ENCODE assay signal across 10 cellular contexts in genomic region chr5:141343242-141343952, GRCh38. TPM values are rescaled to one million over a fixed set of nuclear protein-coding genes. Genes with fewer than 3 reads are reported as not detected.
DNase-seq lines count a peak whose midpoint lies in the region; ATAC-seq, FAIRE-seq and TF ChIP-seq lines count a peak whose summit lies in the region.
"Had no signal": no experiment of that assay in that cellular context is flagged by ENCODE, and none has a peak within 500 bp of the region (broad histone marks: within the 10 kb centered on the region; RNA-seq: fewer than 3 reads in every experiment).

TSS of gene PCDHGA3 (plus strand) at chr5:141343829. CDS start at chr5:141344034, 205 bp downstream.

- FAIRE-seq in GM12892 (lab: Jason Lieb, UNC), result no peak
- FAIRE-seq: GM18507 had no signal

- peak within 1 kb of the TSS; percentile 62 for H3K4me3 Mint-ChIP-seq in activated naive CD8-positive, alpha-beta T cell treated with anti-CD3 and anti-CD28 coated beads, Interleukin-2, amount 10 ng/mL, durations not matched to agents 7 days and 5 days

- ATAC-seq in activated naive CD8-positive, alpha-beta T cell treated with anti-CD3 and anti-CD28 coated beads, Interleukin-2, amount 10 ng/mL, durations not matched to agents 7 days and 5 days (ENCODE audit: low read depth), result no peak

- POLR2A ChIA-PET in activated naive CD8-positive, alpha-beta T cell treated with anti-CD3 and anti-CD28 coated beads, Interleukin-2, amount 10 ng/mL, durations not matched to agents 7 days and 5 days (lab: Charles Lee), result no interaction called here

- H3K27ac Mint-ChIP-seq in activated naive CD8-positive, alpha-beta T cell treated with anti-CD3 and anti-CD28 coated beads, Interleukin-2, amount 10 ng/mL, durations not matched to agents 7 days and 5 days, result no peak within 1 kb of the TSS

- in situ Hi-C loops in GM13977 (cut with MboI; ENCODE audit: low pct_unique_long_range_greater_than_20kb, low sequenced_read_pairs, unreplicated experiment), result no loop called here

- peaks cover 14% of the 10 kb centered on the region for H3K9me3 ChIP-seq in iPS-18c (ENCODE audit: control insufficient read depth, insufficient read depth, low read length)

- H3K9me3 Mint-ChIP-seq in activated naive CD8-positive, alpha-beta T cell treated with anti-CD3 and anti-CD28 coated beads, Interleukin-2, amount 10 ng/mL, durations not matched to agents 7 days and 5 days, result peaks cover 20% of the 10 kb centered on the region

- TF ChIP-seq POLR2A in GM12892 (IDR thresholded peaks at IDR 0.05; ENCODE audit: low read depth, low read length), result no peak

- peaks cover 4% of the 10 kb centered on the region for H3K36me3 Mint-ChIP-seq in activated naive CD8-positive, alpha-beta T cell treated with anti-CD3 and anti-CD28 coated beads, Interleukin-2, amount 10 ng/mL, durations not matched to agents 7 days and 5 days

- 0 out of 2 replicates have a peak within 1 kb of the TSS, but pooled peaks have one; percentile 7 for H3K27ac ChIP-seq in 22Rv1

- H3K4me1 Mint-ChIP-seq in activated naive CD8-positive, alpha-beta T cell treated with anti-CD3 and anti-CD28 coated beads, Interleukin-2, amount 10 ng/mL, durations not matched to agents 7 days and 5 days, result peaks cover 3% of the 10 kb centered on the region

- peaks cover 42% of the 10 kb centered on the region for H3K27me3 Mint-ChIP-seq in activated naive CD8-positive, alpha-beta T cell treated with anti-CD3 and anti-CD28 coated beads, Interleukin-2, amount 10 ng/mL, durations not matched to agents 7 days and 5 days

- DNase-seq in GM13977 (ENCODE audit: low spot score) (no peak), NCI-H1930 (lab: John Stamatoyannopoulos, UW) (no peak), GF-D8 (lab: John Stamatoyannopoulos, UW) (no peak), GM12892 (ENCODE audit: insufficient read length) (no peak), NCI-H2196 treated with DMSO at 0.1 percent for 48 hours (lab: John Stamatoyannopoulos, UW; ENCODE audit: unreplicated experiment) (no peak)
- no peak for DNase-seq in activated naive CD8-positive, alpha-beta T cell treated with anti-CD3 and anti-CD28 coated beads, Interleukin-2, amount 10 ng/mL, durations not matched to agents 7 days and 5 days
- DNase-seq: NCI-H345 had no signal

- H3K4me3 ChIP-seq in iPS-18c (ENCODE audit: insufficient read depth, low read depth, low read length), result peak within 1 kb of the TSS; percentile 42; the same call in 1 of the 2 replicates

- TF ChIP-seq CTCF in 22Rv1 (IDR thresholded peaks at IDR 0.05), result peak; percentile 74
- peak; percentile 35 for TF ChIP-seq CTCF in GM13977 (IDR thresholded peaks at IDR 0.05; ENCODE audit: extremely low read depth, insufficient read depth, missing control alignments)

RNA-seq across cellular contexts. Expression of gene PCDHGA3, which starts in this region (rescaled TPM):
- under 1 TPM in 1 of 2 experiments, not detected in 1; 0.14 TPM for total RNA-seq in activated naive CD8-positive, alpha-beta T cell treated with anti-CD3 and anti-CD28 coated beads, Interleukin-2, amount 10 ng/mL, durations not matched to agents 7 days and 5 days
- polyA plus RNA-seq in GM12892 (2012; ENCODE audit: missing spikeins), result not detected
